In the genomic region with DNA sequence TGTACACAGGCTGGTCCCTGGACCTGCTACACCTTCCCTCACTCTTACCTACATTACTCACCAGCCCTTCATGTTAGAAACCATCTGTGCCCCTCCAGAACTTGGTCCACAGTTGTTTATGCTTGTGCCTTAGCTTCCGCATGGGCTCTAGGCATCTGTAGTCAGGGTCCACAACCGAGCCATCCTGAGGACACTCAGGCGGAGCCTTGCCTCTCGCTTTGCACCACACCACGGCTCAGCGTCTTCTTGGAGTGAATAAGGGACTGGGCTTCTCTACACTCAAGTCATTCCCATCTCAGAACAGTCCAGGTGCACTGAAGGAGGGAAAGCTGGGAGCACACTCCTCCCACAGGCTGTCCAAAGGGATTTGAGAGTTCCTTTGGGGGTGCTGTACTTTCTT, we compare ENCODE assay signal across 13 cellular contexts.
A peak's percentile ranks its signal among the peaks of the same experiment; 100 is the strongest.
DNase-seq lines count a peak whose midpoint lies in the region; ATAC-seq and TF ChIP-seq lines count a peak whose summit lies in the region.
"Had no signal": no experiment of that assay in that cellular context is flagged by ENCODE, and none has a peak within 500 bp of the region (broad histone marks: within the 10 kb centered on the region; RNA-seq: fewer than 3 reads in every experiment).

No MANE protein-coding gene starts in this region.

- H3K14ac ChIP-seq in mesenchymal stem cell (ENCODE audit: low read length in 2 of 2): no peak overlapping the region

- no peak overlapping the region for H3K18ac ChIP-seq in mesenchymal stem cell (ENCODE audit: low read depth in 1 of 2, low read length in 2 of 2)

- H3K23ac ChIP-seq in mesenchymal stem cell (ENCODE audit: low read length in 2 of 2): no peak overlapping the region

- H2AFZ ChIP-seq in mesenchymal stem cell (ENCODE audit: low read depth, low read length): no peak overlapping the region

- no peak overlapping the region for H4K8ac ChIP-seq in mesenchymal stem cell (ENCODE audit: low read length)

- no peaks in the 10 kb centered on the region for H3K79me1 ChIP-seq in mesenchymal stem cell (replicated peaks; ENCODE audit: low read length, poor library complexity, severe bottlenecking)

- 95% methylated on average over 6 of the region's 6 CpGs for WGBS in mesenchymal stem cell
- 87 to 99% (median 94%) methylated on average over 6 of the region's 6 CpGs for WGBS in spleen, 5 donors

- intact Hi-C loops in spleen (cut with DNase I; ENCODE audit: low total_unique reads): no loop called here
- intact Hi-C loops in breast epithelium (cut with DNase I; ENCODE audit: low total_unique reads): no loop called here

- TF ChIP-seq CTCF in spleen (IDR thresholded peaks at IDR 0.05 in 8 of 11, conservative IDR thresholded peaks at IDR 0.05 in 3 of 11): no peak
- TF ChIP-seq CTCF in breast epithelium (IDR thresholded peaks at IDR 0.05): no peak

- H3K27ac ChIP-seq in mesenchymal stem cell (ENCODE audit: low read length, poor library complexity, severe bottlenecking) (no peak overlapping the region), spleen (peak overlapping the region in 6 of 8 donors; percentile 2 to 74 (median 58)), breast epithelium (no peak overlapping the region)
- H3K27ac ChIP-seq: 22Rv1 had no signal

- H2BK15ac ChIP-seq in mesenchymal stem cell (ENCODE audit: low read depth, poor library complexity, severe bottlenecking): no peak overlapping the region

- no peak for ATAC-seq in GM18867 (IDR thresholded peaks at IDR 0.05; ENCODE audit: unreplicated experiment)
- ATAC-seq: CD8-positive, alpha-beta T cell had no signal

- peak overlapping the region in 1 of 2 experiments; percentile 59 for H2BK12ac ChIP-seq in mesenchymal stem cell (ENCODE audit: low read length in 2 of 2)

- DNase-seq in activated effector memory CD4-positive, alpha-beta T cell treated with anti-CD3 and anti-CD28 coated beads, Interleukin-2, amount 50 U/mL, for 16 hours: peak; percentile 28
- DNase-seq in activated effector memory CD4-positive, alpha-beta T cell treated with Interleukin-2 at 50 U/mL for 16 hours: no peak
- no peak for DNase-seq in mesenchymal stem cell
- DNase-seq in spleen: peak; percentile 24
- no peak for DNase-seq in breast epithelium (ENCODE audit: low spot score in 2 of 2)
- no peak for DNase-seq in GDM1 (lab: John Stamatoyannopoulos, UW)
- DNase-seq in superior temporal gyrus (ENCODE audit: extremely low spot score): no peak
- DNase-seq: CD8-positive, alpha-beta T cell; COR-L47; DND-41; GF-D8 had no signal

- H2BK5ac ChIP-seq in mesenchymal stem cell (ENCODE audit: low read depth, low read length, poor library complexity, severe bottlenecking): no peak overlapping the region

- no peak overlapping the region for H2BK120ac ChIP-seq in mesenchymal stem cell (ENCODE audit: low read depth, low read length)

- H2AK5ac ChIP-seq in mesenchymal stem cell (ENCODE audit: low read length, severe bottlenecking): no peak overlapping the region

- H3K9me3 ChIP-seq in mesenchymal stem cell (ENCODE audit: control insufficient read depth, low read length): no peaks in the 10 kb centered on the region
- H3K9me3 ChIP-seq in spleen: peaks cover 0 to 1% (median 0%) of the 10 kb centered on the region in 8 donors
- no peaks in the 10 kb centered on the region for H3K9me3 ChIP-seq in breast epithelium

- H4K91ac ChIP-seq in mesenchymal stem cell (ENCODE audit: low read length): peak overlapping the region; percentile 41

- no peak overlapping the region for H3K9ac ChIP-seq in mesenchymal stem cell (ENCODE audit: low read length)

- peak overlapping the region in 1 of 2 experiments; percentile 15 for H3K4ac ChIP-seq in mesenchymal stem cell (ENCODE audit: low read depth in 1 of 2, low read length in 2 of 2)

- H3K4me3 ChIP-seq in mesenchymal stem cell (ENCODE audit: insufficient read depth in 1 of 2, low read depth in 1 of 2, low read length in 2 of 2): no peak overlapping the region
- no peak overlapping the region for H3K4me3 ChIP-seq in spleen
- H3K4me3 ChIP-seq in breast epithelium: no peak overlapping the region

- H3K4me2 ChIP-seq in mesenchymal stem cell (ENCODE audit: low read length, poor library complexity, severe bottlenecking): no peak overlapping the region

- H3K27me3 ChIP-seq in mesenchymal stem cell (ENCODE audit: control insufficient read depth in 1 of 2, insufficient read depth in 1 of 2, low read length in 2 of 2) (peaks cover 3 to 9% of the 10 kb centered on the region in 2 experiments), spleen (replicated peaks in 1 of 7) (no peaks in the 10 kb centered on the region), breast epithelium (no peaks in the 10 kb centered on the region)

- H3K36me3 ChIP-seq in mesenchymal stem cell (ENCODE audit: control insufficient read depth in 1 of 2, insufficient read depth in 2 of 2, low read depth in 1 of 2, low read length in 2 of 2) (no peaks in the 10 kb centered on the region), spleen (no peaks in the 10 kb centered on the region), breast epithelium (no peaks in the 10 kb centered on the region)

- TF ChIP-seq POLR2A in spleen (IDR thresholded peaks at IDR 0.05) (no peak), breast epithelium (IDR thresholded peaks at IDR 0.05) (no peak)

- H3K4me1 ChIP-seq in mesenchymal stem cell (ENCODE audit: control insufficient read depth, insufficient read depth, low read depth, low read length) (peaks cover 4% of the 10 kb centered on the region), spleen (peaks cover 0 to 3% (median 0%) of the 10 kb centered on the region in 6 donors), breast epithelium (no peaks in the 10 kb centered on the region)

Comparison
In these comparisons a context has a peak if more than half of its experiments do, and no peak if none do; other contexts are left out.
1. DNase-seq: peak in activated effector memory CD4-positive, alpha-beta T cell treated with anti-CD3 and anti-CD28 coated beads, Interleukin-2, amount 50 U/mL, for 16 hours (single experiment) and spleen (single experiment); none in activated effector memory CD4-positive, alpha-beta T cell treated with Interleukin-2 at 50 U/mL for 16 hours (single experiment), mesenchymal stem cell (single experiment), breast epithelium (0 of 2), GDM1 (single experiment) and superior temporal gyrus (single experiment).
2. H3K27ac ChIP-seq: peak in spleen (6 of 8); none in mesenchymal stem cell (single experiment) and breast epithelium (0 of 2).